ENCODE assay signal across 8 cellular contexts in genomic region chr11:19345519-19345847, GRCh38.
DNase-seq lines count a peak whose midpoint lies in the region; ATAC-seq, FAIRE-seq and TF ChIP-seq lines count a peak whose summit lies in the region.

No MANE protein-coding gene starts in this region.

- 3 to 4% methylated on average over 27 to 30 of the region's 30 CpGs for WGBS in pancreas, 2 donors

- H3K4me3 ChIP-seq in MM.1S (ENCODE audit: low read length) (peak overlapping the region; percentile 85), pancreas (peak overlapping the region in 1 of 4 donors; percentile 34)

- peak overlapping the region; percentile 39; the same call in 1 of the 2 replicates for H3K9ac ChIP-seq in MM.1S (ENCODE audit: low read length)

- H3K4me1 ChIP-seq in MM.1S (ENCODE audit: low read length) (peaks cover 25% of the 10 kb centered on the region; the same call in 1 of the 2 replicates), pancreas (peaks cover 0 to 5% (median 0%) of the 10 kb centered on the region in 3 donors)

- no peak overlapping the region for H3K27ac Mint-ChIP-seq in activated T-cell treated with anti-CD3 and anti-CD28 coated beads, Interleukin-2, amount 50 U/mL, for 72 hours

- peak overlapping the region; percentile 32 for H2AFZ ChIP-seq in MM.1S (ENCODE audit: low read length)

- peak in 1 of 2 donors; percentile 9 for ATAC-seq in activated T-cell treated with anti-CD3 and anti-CD28 coated beads, Interleukin-2, amount 50 U/mL, for 72 hours (replicated peaks in 1 of 2)
- ATAC-seq in pancreas = peak; percentile 15 to 66 (median 50)

- H3K27me3 Mint-ChIP-seq in activated T-cell treated with anti-CD3 and anti-CD28 coated beads, Interleukin-2, amount 50 U/mL, for 72 hours (ENCODE audit: low read depth) = peaks cover 64% of the 10 kb centered on the region

- H3K27me3 ChIP-seq in MM.1S (replicated peaks; ENCODE audit: insufficient read depth, low read length) (no peaks in the 10 kb centered on the region), pancreas (peaks cover 0 to 11% (median 3%) of the 10 kb centered on the region in 4 donors)

- no peaks in the 10 kb centered on the region for H4K20me1 ChIP-seq in MM.1S (ENCODE audit: insufficient read depth, low read length)

- peaks cover 13% of the 10 kb centered on the region for H3F3A ChIP-seq in MM.1S (ENCODE audit: insufficient read depth, low read length)

- H3K4me3 Mint-ChIP-seq in activated T-cell treated with anti-CD3 and anti-CD28 coated beads, Interleukin-2, amount 50 U/mL, for 72 hours = peak overlapping the region; percentile 35 to 38

- H3K36me3 ChIP-seq in MM.1S (replicated peaks; ENCODE audit: insufficient read depth, low read length) = no peaks in the 10 kb centered on the region
- no peaks in the 10 kb centered on the region for H3K36me3 ChIP-seq in pancreas

- intact Hi-C loops in pancreas (cut with DNase I) = no loop called here

- peaks cover 0 to 2% of the 10 kb centered on the region in 2 donors for H3K36me3 Mint-ChIP-seq in activated T-cell treated with anti-CD3 and anti-CD28 coated beads, Interleukin-2, amount 50 U/mL, for 72 hours (ENCODE audit: insufficient read depth in 2 of 2)

- no peaks in the 10 kb centered on the region for H3K9me2 ChIP-seq in MM.1S (replicated peaks; ENCODE audit: insufficient read depth, low read length)

- peaks cover 6% of the 10 kb centered on the region for H3K4me1 Mint-ChIP-seq in activated T-cell treated with anti-CD3 and anti-CD28 coated beads, Interleukin-2, amount 50 U/mL, for 72 hours (ENCODE audit: low read depth)

- no peak for FAIRE-seq in pancreas (lab: Jason Lieb, UNC)

- H3K27ac ChIP-seq in MM.1S (ENCODE audit: low read length) (peak overlapping the region; percentile 24; the same call in 1 of the 2 replicates), pancreas (no peak overlapping the region)

- peaks cover 49% of the 10 kb centered on the region for H3K79me2 ChIP-seq in MM.1S (ENCODE audit: low read length)

- TF ChIP-seq CTCF in MM.1S (IDR thresholded peaks at IDR 0.05; ENCODE audit: low read length) (peak; percentile 23; the same call in 1 of the 2 replicates), pancreas (IDR thresholded peaks at IDR 0.05) (no peak)

- peak overlapping the region; percentile 68 for H3K4me2 ChIP-seq in MM.1S (ENCODE audit: low read depth, low read length)

- H3K9me3 Mint-ChIP-seq in activated T-cell treated with anti-CD3 and anti-CD28 coated beads, Interleukin-2, amount 50 U/mL, for 72 hours = no peaks in the 10 kb centered on the region

- no peaks in the 10 kb centered on the region for H3K9me3 ChIP-seq in MM.1S (replicated peaks; ENCODE audit: insufficient read depth, low read length)
- no peaks in the 10 kb centered on the region for H3K9me3 ChIP-seq in pancreas

- DNase-seq in activated T-cell treated with anti-CD3 and anti-CD28 coated beads, Interleukin-2, amount 50 U/mL, for 72 hours = no peak
- DNase-seq in activated T-cell treated with anti-CD3 and anti-CD28 coated beads, Interleukin-2, amount 50 U/mL, for 1 hour = no peak
- DNase-seq in MM.1S (peak; percentile 77), fibroblast of gingiva (ENCODE audit: low read depth) (peak; percentile 21), pancreas (peak in 2 of 6 donors; percentile 62 to 65), HPDE6-E6E7 (ENCODE audit: extremely low spot score) (no peak), mesenteric fat pad (ENCODE audit: low spot score) (no peak), SIG-M5 treated with dmso at 0.1 percent for 504 hours (lab: John Stamatoyannopoulos, UW; ENCODE audit: unreplicated experiment) (no peak)

Comparison
In these comparisons a context has a peak if more than half of its experiments do, and no peak if none do; other contexts are left out.
1. DNase-seq: peak in MM.1S (single experiment) and fibroblast of gingiva (single experiment); none in activated T-cell treated with anti-CD3 and anti-CD28 coated beads, Interleukin-2, amount 50 U/mL, for 72 hours (0 of 2), activated T-cell treated with anti-CD3 and anti-CD28 coated beads, Interleukin-2, amount 50 U/mL, for 1 hour (single experiment), HPDE6-E6E7 (single experiment), mesenteric fat pad (single experiment) and SIG-M5 treated with dmso at 0.1 percent for 504 hours (single experiment).